ENCODE assay signal across 13 cellular contexts in the genomic region with DNA sequence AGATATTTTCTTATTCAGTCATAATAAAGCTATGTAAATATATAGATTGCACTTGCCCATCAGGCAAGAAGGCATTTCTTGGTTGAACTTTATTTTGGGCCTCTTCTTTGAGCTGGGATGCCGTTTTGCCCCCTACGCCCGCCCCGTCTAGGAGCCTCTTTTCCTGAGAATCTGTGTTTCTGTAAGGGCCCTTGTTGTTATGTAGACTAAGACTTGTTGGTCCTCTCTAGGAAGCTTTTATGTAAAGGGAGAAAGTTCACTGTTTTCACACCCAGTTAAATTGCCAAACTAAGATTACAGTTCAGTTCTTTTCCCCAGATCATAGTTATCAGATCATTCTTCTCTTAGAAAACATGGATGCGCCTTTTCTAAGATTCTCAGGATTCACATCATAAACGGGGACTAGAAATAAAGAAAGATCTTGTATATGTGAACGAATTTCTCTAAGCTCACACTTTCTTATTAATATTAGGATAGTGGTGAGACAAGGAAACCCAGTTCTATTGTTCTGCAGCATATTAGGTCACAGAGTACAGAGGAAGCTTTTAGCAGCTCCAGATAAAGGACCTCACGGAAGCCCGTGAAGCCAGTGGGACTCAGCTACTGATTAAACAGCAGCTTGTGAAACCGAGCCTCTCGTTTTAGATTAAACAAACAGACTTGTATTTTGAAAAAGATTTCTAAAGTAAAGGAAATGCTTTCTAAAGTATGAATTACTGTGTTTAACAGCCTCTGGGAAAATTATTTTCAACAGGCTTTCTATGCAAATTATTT. TPM values are rescaled to one million over a fixed set of nuclear protein-coding genes. Genes with fewer than 3 reads are reported as not detected.
A peak's percentile ranks its signal among the peaks of the same experiment; 100 is the strongest.
DNase-seq lines count a peak whose midpoint lies in the region; ATAC-seq, FAIRE-seq and TF ChIP-seq lines count a peak whose summit lies in the region.
"Had no signal": no experiment of that assay in that cellular context is flagged by ENCODE, and none has a peak within 500 bp of the region (broad histone marks: within the 10 kb centered on the region; RNA-seq: fewer than 3 reads in every experiment).

No MANE protein-coding gene starts in this region.

- no peak overlapping the region for H3K9ac ChIP-seq in mesendoderm (ENCODE audit: low read length)

- H4K8ac ChIP-seq in mesendoderm (ENCODE audit: low read depth, low read length): no peak overlapping the region

- H2BK120ac ChIP-seq in mesendoderm (ENCODE audit: low read depth, low read length): no peak overlapping the region

- H3K9me3 ChIP-seq in Caco-2 (no peaks in the 10 kb centered on the region), PC-9 (ENCODE audit: insufficient read depth, low read depth) (no peaks in the 10 kb centered on the region)
- H3K9me3 ChIP-seq: esophagus muscularis mucosa had no signal

- H3K4me1 ChIP-seq in Caco-2 (peaks cover 27% of the 10 kb centered on the region), PC-9 (replicated peaks; ENCODE audit: insufficient read depth) (peaks cover 40% of the 10 kb centered on the region), mesendoderm (ENCODE audit: control insufficient read depth, low read depth, low read length) (peaks cover 4% of the 10 kb centered on the region)

- BruUV-seq in Caco-2 (replicated peaks; lab: Mats Ljungman, UMichigan) (no TSS peak), PC-9 (replicated peaks; lab: Mats Ljungman, UMichigan) (no TSS peak)

- no peaks in the 10 kb centered on the region for H3K27me3 Mint-ChIP-seq in Caco-2 (ENCODE audit: insufficient read depth, unreplicated experiment)
- no peaks in the 10 kb centered on the region for H3K27me3 Mint-ChIP-seq in activated CD4-positive, alpha-beta T cell treated with anti-CD3 and anti-CD28 coated beads, Interleukin-2, amount 10 ng/mL, durations not matched to agents 24 days and 14 days

- intact Hi-C loops in Caco-2 (cut with micrococcal nuclease; ENCODE audit: unreplicated experiment): no loop called here
- intact Hi-C loops in PC-9 (cut with micrococcal nuclease; ENCODE audit: unreplicated experiment): no loop called here
- intact Hi-C loops in activated CD4-positive, alpha-beta T cell treated with anti-CD3 and anti-CD28 coated beads, Interleukin-2, amount 10 ng/mL, durations not matched to agents 24 days and 14 days (cut with micrococcal nuclease): no loop called here

- ATAC-seq in GM18861 (IDR thresholded peaks at IDR 0.05; ENCODE audit: unreplicated experiment): no peak

- no peak overlapping the region for H2AK5ac ChIP-seq in mesendoderm (ENCODE audit: low read length)

- H3K9me2 ChIP-seq in PC-9 (ENCODE audit: insufficient read depth): 0 out of 2 replicates have a peak, but pooled peaks cover 5% of the 10 kb centered on the region

- no peak for FAIRE-seq in H54 (lab: Jason Lieb, UNC)

- peaks cover 10% of the 10 kb centered on the region for H3K79me1 ChIP-seq in mesendoderm (ENCODE audit: low read length)

- no peak overlapping the region for H4K5ac ChIP-seq in mesendoderm (ENCODE audit: low read length)

- H3F3A ChIP-seq in PC-9 (ENCODE audit: insufficient read depth, low read depth): peaks cover 16% of the 10 kb centered on the region

- no peak overlapping the region for H3K4ac ChIP-seq in mesendoderm (ENCODE audit: low read depth, low read length)

- H3K36me3 Mint-ChIP-seq in Caco-2 (ENCODE audit: insufficient read depth, unreplicated experiment): peaks cover 9% of the 10 kb centered on the region
- H3K36me3 Mint-ChIP-seq in activated CD4-positive, alpha-beta T cell treated with anti-CD3 and anti-CD28 coated beads, Interleukin-2, amount 10 ng/mL, durations not matched to agents 24 days and 14 days (ENCODE audit: low read depth): peaks cover 8% of the 10 kb centered on the region

- H3K79me2 ChIP-seq in PC-9 (ENCODE audit: low read depth) (peaks cover 87% of the 10 kb centered on the region), mesendoderm (ENCODE audit: control insufficient read depth, insufficient read depth, low read length) (peaks cover 43% of the 10 kb centered on the region)

- H3K4me3 Mint-ChIP-seq in Caco-2 (ENCODE audit: unreplicated experiment): no peak overlapping the region
- no peak overlapping the region for H3K4me3 Mint-ChIP-seq in activated CD4-positive, alpha-beta T cell treated with anti-CD3 and anti-CD28 coated beads, Interleukin-2, amount 10 ng/mL, durations not matched to agents 24 days and 14 days
- H3K4me3 Mint-ChIP-seq: activated naive CD8-positive, alpha-beta T cell treated with anti-CD3 and anti-CD28 coated beads, Interleukin-2, amount 10 ng/mL, durations not matched to agents 7 days and 5 days had no signal

- POLR2A ChIA-PET in Caco-2 (lab: Charles Lee): interaction anchor here (1.6 kb wide), 1 partner anchor 21 kb away, joined by 7 read pairs; no protein-coding TSS in a partner anchor
- POLR2A ChIA-PET in PC-9 (lab: Charles Lee; ENCODE audit: unreplicated experiment): interaction anchor here (0.5 to 0.9 kb wide), 3 partner anchors 10 to 774 kb away, joined by 4 to 8 read pairs (median 4); no protein-coding TSS in a partner anchor

- no peak overlapping the region for H3K4me3 ChIP-seq in Caco-2 (ENCODE audit: low read depth, low read length)
- peak overlapping the region; percentile 31; the same call in 1 of the 2 replicates for H3K4me3 ChIP-seq in PC-9
- peak overlapping the region; percentile 19 for H3K4me3 ChIP-seq in fibroblast of pulmonary artery (replicated peaks; ENCODE audit: low read depth, low read length)
- no peak overlapping the region for H3K4me3 ChIP-seq in mesendoderm (ENCODE audit: low read length)
- H3K4me3 ChIP-seq: esophagus muscularis mucosa had no signal

- no peaks in the 10 kb centered on the region for H3K9me3 Mint-ChIP-seq in Caco-2 (ENCODE audit: unreplicated experiment)
- no peaks in the 10 kb centered on the region for H3K9me3 Mint-ChIP-seq in activated CD4-positive, alpha-beta T cell treated with anti-CD3 and anti-CD28 coated beads, Interleukin-2, amount 10 ng/mL, durations not matched to agents 24 days and 14 days

- H3K4me2 ChIP-seq in PC-9 (peak overlapping the region; percentile 83), mesendoderm (ENCODE audit: low read length) (no peak overlapping the region)

- H3K23ac ChIP-seq in mesendoderm (ENCODE audit: low read length): no peak overlapping the region

- H3K27me3 ChIP-seq in Caco-2 (replicated peaks; ENCODE audit: control insufficient read depth, insufficient read depth, low read length) (no peaks in the 10 kb centered on the region), PC-9 (ENCODE audit: insufficient read depth, low read depth) (no peaks in the 10 kb centered on the region), mesendoderm (ENCODE audit: insufficient read depth, low read length, poor library complexity) (no peaks in the 10 kb centered on the region)
- H3K27me3 ChIP-seq: esophagus muscularis mucosa had no signal

- peaks cover 6% of the 10 kb centered on the region for H4K20me1 ChIP-seq in PC-9 (ENCODE audit: insufficient read depth)

- WGBS in mesendoderm (ENCODE audit: extremely low coverage, insufficient coverage, low lambda C conversion rate): no CpG with 5 or more reads among the region's 11 CpGs

- H3K27ac ChIP-seq in PC-9 (peak overlapping the region; percentile 22), mesendoderm (ENCODE audit: low read depth, low read length) (no peak overlapping the region)
- H3K27ac ChIP-seq: esophagus muscularis mucosa had no signal

- peaks cover 7% of the 10 kb centered on the region for H3K4me1 Mint-ChIP-seq in Caco-2 (ENCODE audit: low read depth, unreplicated experiment)
- peaks cover 32% of the 10 kb centered on the region for H3K4me1 Mint-ChIP-seq in activated CD4-positive, alpha-beta T cell treated with anti-CD3 and anti-CD28 coated beads, Interleukin-2, amount 10 ng/mL, durations not matched to agents 24 days and 14 days

- no peak overlapping the region for H2AFZ ChIP-seq in PC-9

- DNase-seq in Caco-2: peak; percentile 35 to 48
- peak in 1 of 2 experiments; percentile 62 for DNase-seq in PC-9
- peak; percentile 74 for DNase-seq in fibroblast of pulmonary artery (ENCODE audit: low read depth)
- peak; percentile 67 for DNase-seq in mesendoderm
- no peak for DNase-seq in activated CD4-positive, alpha-beta T cell treated with anti-CD3 and anti-CD28 coated beads, Interleukin-2, amount 10 ng/mL, durations not matched to agents 24 days and 14 days
- no peak for DNase-seq in activated CD8-positive, alpha-beta memory T cell treated with anti-CD3 and anti-CD28 coated beads for 24 hours
- DNase-seq in H54 (ENCODE audit: insufficient read length, low spot score): no peak
- DNase-seq: activated CD4-positive, alpha-beta T cell treated with anti-CD3 and anti-CD28 coated beads for 4 hours; activated naive CD8-positive, alpha-beta T cell treated with anti-CD3 and anti-CD28 coated beads, Interleukin-2, amount 10 ng/mL, durations not matched to agents 7 days and 5 days; naive B cell; stimulated activated CD4-positive, alpha-beta T cell treated with anti-CD3 and anti-CD28 coated beads, Interleukin-2, amount 100 ng/mL, for 24 hours had no signal

- CTCF ChIA-PET in Caco-2 (lab: Charles Lee) (interaction anchor here (0.7 to 1.7 kb wide), 6 partner anchors 22 to 97 kb away, joined by 4 to 11 read pairs (median 6); no protein-coding TSS in a partner anchor), PC-9 (lab: Charles Lee) (interaction anchor here (0.6 to 1.2 kb wide), 4 partner anchors 22 to 264 kb away, joined by 3 to 14 read pairs (median 4); no protein-coding TSS in a partner anchor)

- TF ChIP-seq CTCF in Caco-2 (IDR thresholded peaks at IDR 0.05; ENCODE audit: insufficient read depth in 1 of 2, low read depth in 1 of 2, low read length in 1 of 2, severe bottlenecking in 1 of 2, unreplicated experiment in 1 of 2) (no peak), PC-9 (conservative IDR thresholded peaks at IDR 0.05) (no peak), fibroblast of pulmonary artery (IDR thresholded peaks at IDR 0.05; ENCODE audit: low read length, missing control alignments) (no peak)

- no peak for TF ChIP-seq POLR2A in H54 (IDR thresholded peaks at IDR 0.05; ENCODE audit: low read depth, low read length)

- H3K56ac ChIP-seq in mesendoderm (ENCODE audit: low read length): no peak overlapping the region

- H3K36me3 ChIP-seq in Caco-2 (ENCODE audit: control insufficient read depth, insufficient read depth, low read length) (no peaks in the 10 kb centered on the region), PC-9 (ENCODE audit: low read depth) (no peaks in the 10 kb centered on the region; the same call in 1 of the 2 replicates), mesendoderm (ENCODE audit: control insufficient read depth, insufficient read depth, low read length) (no peaks in the 10 kb centered on the region)
- H3K36me3 ChIP-seq: esophagus muscularis mucosa had no signal

- H2BK15ac ChIP-seq in mesendoderm (replicated peaks; ENCODE audit: low read depth): no peak overlapping the region

- H3K27ac Mint-ChIP-seq in Caco-2 (ENCODE audit: unreplicated experiment): no peak overlapping the region
- no peak overlapping the region for H3K27ac Mint-ChIP-seq in activated CD4-positive, alpha-beta T cell treated with anti-CD3 and anti-CD28 coated beads, Interleukin-2, amount 10 ng/mL, durations not matched to agents 24 days and 14 days
- H3K27ac Mint-ChIP-seq: activated naive CD8-positive, alpha-beta T cell treated with anti-CD3 and anti-CD28 coated beads, Interleukin-2, amount 10 ng/mL, durations not matched to agents 7 days and 5 days; naive B cell had no signal

- H2BK5ac ChIP-seq in mesendoderm (ENCODE audit: low read length): no peak overlapping the region

- no peak overlapping the region for H3K18ac ChIP-seq in mesendoderm (ENCODE audit: low read length)

RNA-seq across cellular contexts. Expression of a gene that starts 3.8 kb away (rescaled TPM):
- total RNA-seq in Caco-2 (2022) (21.9 and 22.3 TPM in 2 replicates), PC-9 (2021) (33.3 and 37.1 TPM in 2 replicates)
- polyA plus RNA-seq in mesendoderm (2013, experiment 1 of 2): 10.1 TPM
- polyA plus RNA-seq in mesendoderm (2013, experiment 2 of 2): 9.7 TPM
- 12.0 and 15.1 TPM in 2 replicates for total RNA-seq in activated CD4-positive, alpha-beta T cell treated with anti-CD3 and anti-CD28 coated beads, Interleukin-2, amount 10 ng/mL, durations not matched to agents 24 days and 14 days

Comparison
In these comparisons a context has a peak if more than half of its experiments do, and no peak if none do; other contexts are left out.
1. DNase-seq: peak in Caco-2 (2 of 2), fibroblast of pulmonary artery (single experiment) and mesendoderm (single experiment); none in activated CD4-positive, alpha-beta T cell treated with anti-CD3 and anti-CD28 coated beads, Interleukin-2, amount 10 ng/mL, durations not matched to agents 24 days and 14 days (single experiment), activated CD8-positive, alpha-beta memory T cell treated with anti-CD3 and anti-CD28 coated beads for 24 hours (single experiment) and H54 (single experiment).
2. H3K4me3 ChIP-seq: peak in PC-9 (single experiment) and fibroblast of pulmonary artery (single experiment); none in Caco-2 (single experiment) and mesendoderm (single experiment).